8 cellular contexts compared by ENCODE assay signal in the genomic region with DNA sequence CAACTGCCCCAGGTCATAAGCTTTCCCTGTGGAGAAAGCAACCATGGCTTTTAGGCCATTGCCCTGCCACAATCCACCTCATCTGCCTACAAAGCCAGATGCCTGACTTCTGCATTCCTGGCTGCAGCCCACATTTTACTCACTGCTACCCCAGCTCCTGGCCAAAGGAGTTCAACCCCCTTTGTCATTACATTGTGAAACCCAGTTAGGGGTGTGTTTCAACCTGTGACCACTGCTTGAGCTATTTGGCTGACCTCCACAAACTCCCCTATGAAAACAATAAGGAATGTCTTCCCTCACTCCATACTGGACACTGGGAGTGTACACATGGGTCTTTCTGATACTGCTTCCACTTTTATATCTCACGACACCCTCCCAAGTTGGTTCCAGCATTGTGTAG.
"Had no signal": no experiment of that assay in that cellular context is flagged by ENCODE, and none has a peak within 500 bp of the region (broad histone marks: within the 10 kb centered on the region; RNA-seq: fewer than 3 reads in every experiment).

No MANE protein-coding gene starts in this region.

- H3K4me1 ChIP-seq: HAP-1 had no signal

- H3K4me3 Mint-ChIP-seq: IgD-negative memory B cell had no signal

- H3K4me1 Mint-ChIP-seq: IgD-negative memory B cell had no signal

- H3K27ac Mint-ChIP-seq: IgD-negative memory B cell had no signal

- DNase-seq: GM23248, GOT3, H7 had no signal

- H3K27ac ChIP-seq: GM23248 had no signal

- H3K9me3 ChIP-seq: HAP-1 had no signal

- H3K36me3 ChIP-seq: HAP-1 had no signal

- H3K4me3 ChIP-seq: GM23248, HAP-1, K562 had no signal

- ATAC-seq: HCT116, HepG2, K562 had no signal
